ENCODE assay signal across 22 cellular contexts in the genomic region with DNA sequence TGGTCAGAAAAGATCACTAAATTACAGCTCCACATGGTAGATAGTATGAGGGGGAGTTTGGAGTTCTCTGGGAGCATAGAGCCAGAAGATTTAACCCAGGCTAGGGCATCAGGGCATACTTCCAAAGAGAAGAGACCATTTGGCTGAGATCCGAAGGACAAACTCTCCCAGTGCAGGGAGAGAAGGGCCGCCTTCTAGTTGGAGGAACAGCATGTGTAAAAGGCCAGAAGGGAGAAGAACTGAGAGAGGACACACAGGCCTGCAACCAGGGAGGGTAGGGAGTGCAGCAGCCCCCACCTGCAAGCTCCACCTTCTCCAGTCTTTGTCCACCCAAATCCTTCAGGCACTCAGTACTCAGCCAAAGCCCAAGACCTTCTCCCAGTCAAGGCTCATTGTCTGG.
DNase-seq lines count a peak whose midpoint lies in the region; ATAC-seq, FAIRE-seq and TF ChIP-seq lines count a peak whose summit lies in the region.
"Had no signal": no experiment of that assay in that cellular context is flagged by ENCODE, and none has a peak within 500 bp of the region (broad histone marks: within the 10 kb centered on the region; RNA-seq: fewer than 3 reads in every experiment).

No MANE protein-coding gene starts in this region.

- H3K36me3 ChIP-seq in HepG2 (replicated peaks in 1 of 2; ENCODE audit: control insufficient read depth in 1 of 2, insufficient read depth in 2 of 2, low read length in 2 of 2) (peaks cover 0 to 3% of the 10 kb centered on the region in 2 experiments; a peak in 1 of 5 replicates), right lobe of liver (no peaks in the 10 kb centered on the region), ovary (no peaks in the 10 kb centered on the region), testis (ENCODE audit: low read depth, missing control alignments) (no peaks in the 10 kb centered on the region)

- DNase-seq in HepG2 (ENCODE audit: low spot score), result no peak
- DNase-seq in right lobe of liver, result no peak
- peak in 4 of 5 donors; percentile 50 to 62 (median 57) for DNase-seq in ovary
- peak; percentile 32 for DNase-seq in testis
- DNase-seq in H54 (ENCODE audit: insufficient read length, low spot score), result no peak
- DNase-seq in AG20443 (ENCODE audit: low spot score), result no peak
- DNase-seq in DMS79 treated with DMSO at 0.1 percent for 48 hours (lab: John Stamatoyannopoulos, UW), result no peak
- DNase-seq: DMS153; H7; Kasumi-1; NCI-H1092 treated with DMSO at 0.1 percent for 48 hours; NCI-H1436; NCI-H1930; NCI-H2107; NCI-H446 treated with DMSO at 0.1 percent for 48 hours; NCI-H526; NCI-H82; NK-92 treated with Interleukin-12 subunit alpha and Interleukin-12 subunit beta, amount 100 ng/mL, for 24 hours; PC-3 had no signal

- TF ChIP-seq RAD21 in HepG2 (CRISPR knock-in tag; IDR thresholded peaks at IDR 0.05), result no peak

- no peak for TF ChIP-seq CTCF in HepG2 (CRISPR knock-in tag; IDR thresholded peaks at IDR 0.05)
- TF ChIP-seq CTCF in right lobe of liver (IDR thresholded peaks at IDR 0.05), result no peak
- TF ChIP-seq CTCF in ovary (IDR thresholded peaks at IDR 0.05), result no peak
- no peak for TF ChIP-seq CTCF in testis (IDR thresholded peaks at IDR 0.05)

- CTCF ChIA-PET in HepG2 (lab: Yijun Ruan, JAX; ENCODE audit: low intra/inter-chr PET ratio, low total read pairs), result no interaction called here

- POLR2A ChIA-PET in HepG2 (lab: Yijun Ruan, JAX), result interaction anchor here (3.0 kb wide), 1 partner anchor 10 kb away, joined by 12 read pairs; no protein-coding TSS in a partner anchor

- peaks cover 64% of the 10 kb centered on the region for H3K4me1 ChIP-seq in HepG2 (ENCODE audit: insufficient read depth, low read length)
- no peaks in the 10 kb centered on the region for H3K4me1 ChIP-seq in right lobe of liver
- H3K4me1 ChIP-seq in ovary (ENCODE audit: insufficient read depth), result peaks cover 30% of the 10 kb centered on the region
- H3K4me1 ChIP-seq in testis, result peaks cover 15% of the 10 kb centered on the region

- H3K4me3 ChIP-seq in HepG2 (replicated peaks in 1 of 3; ENCODE audit: insufficient read depth in 1 of 3, low read depth in 2 of 3, low read length in 3 of 3) (no peak overlapping the region), right lobe of liver (no peak overlapping the region), ovary (no peak overlapping the region), testis (no peak overlapping the region)
- H3K4me3 ChIP-seq: K562, SJSA1 had no signal

- no peak overlapping the region for H3K9ac ChIP-seq in HepG2 (ENCODE audit: insufficient read depth, low read depth, low read length)

- WGBS in HepG2 (ENCODE audit: low lambda C conversion rate), result 100% methylated on average over 2 of the region's 2 CpGs
- WGBS in right lobe of liver (ENCODE audit: insufficient coverage, low coverage, low lambda C conversion rate, missing lambda C conversion rate), result 40% methylated on average over 1 of the region's 2 CpGs
- WGBS in ovary, 3 donors, result 7 to 23% (median 15%) methylated on average over 2 of the region's 2 CpGs
- WGBS in testis, 2 donors, result 18 to 42% methylated on average over 2 of the region's 2 CpGs

- H3K79me2 ChIP-seq in HepG2 (ENCODE audit: insufficient read depth, low read length), result no peaks in the 10 kb centered on the region

- no peak overlapping the region for H3K4me2 ChIP-seq in HepG2 (ENCODE audit: low read depth, low read length)

- H4K20me1 ChIP-seq in HepG2 (ENCODE audit: insufficient read depth, low read length), result no peaks in the 10 kb centered on the region

- BruUV-seq in HepG2 (replicated peaks; lab: Mats Ljungman, UMichigan), result no TSS peak

- TF ChIP-seq POLR2A in HepG2 (IDR thresholded peaks at IDR 0.05; ENCODE audit: insufficient read depth in 1 of 2, low read depth in 2 of 2, low read length in 2 of 2), result no peak
- no peak for TF ChIP-seq POLR2A in right lobe of liver (IDR thresholded peaks at IDR 0.05)
- TF ChIP-seq POLR2A in ovary (IDR thresholded peaks at IDR 0.05), result no peak
- TF ChIP-seq POLR2A in testis (IDR thresholded peaks at IDR 0.05), result no peak
- TF ChIP-seq POLR2A in H54 (IDR thresholded peaks at IDR 0.05; ENCODE audit: low read depth, low read length), result no peak

- no peak overlapping the region for H3K27ac ChIP-seq in HepG2 (ENCODE audit: extremely low read length, insufficient read depth, low read length)
- H3K27ac ChIP-seq in right lobe of liver, result no peak overlapping the region
- H3K27ac ChIP-seq in ovary, result peak overlapping the region in 1 of 2 donors; percentile 44
- H3K27ac ChIP-seq in testis, result no peak overlapping the region
- H3K27ac ChIP-seq: 22Rv1, SJSA1 had no signal

- H3K9me3 ChIP-seq in HepG2 (ENCODE audit: low read length), result peaks cover 8% of the 10 kb centered on the region
- no peaks in the 10 kb centered on the region for H3K9me3 ChIP-seq in right lobe of liver
- no peaks in the 10 kb centered on the region for H3K9me3 ChIP-seq in ovary
- H3K9me3 ChIP-seq in testis, result no peaks in the 10 kb centered on the region
- H3K9me3 ChIP-seq: SJSA1 had no signal

- ATAC-seq in HepG2 (no peak), right lobe of liver (no peak)
- ATAC-seq: K562, PC-3 had no signal

- FAIRE-seq in HepG2 (lab: Jason Lieb, UNC), result no peak
- no peak for FAIRE-seq in H54 (lab: Jason Lieb, UNC)
- FAIRE-seq: K562 had no signal

- in situ Hi-C loops in HepG2 (cut with HindIII; ENCODE audit: extremely low pct_ligation_motif_present, low pct_unique_long_range_greater_than_20kb), result no loop called here

- H3K27me3 ChIP-seq in HepG2 (ENCODE audit: control insufficient read depth in 1 of 2, insufficient read depth in 2 of 2, low read length in 2 of 2) (no peaks in the 10 kb centered on the region), right lobe of liver (no peaks in the 10 kb centered on the region), ovary (no peaks in the 10 kb centered on the region), testis (no peaks in the 10 kb centered on the region)
- H3K27me3 ChIP-seq: SJSA1 had no signal

- TF ChIP-seq EP300 in HepG2 (IDR thresholded peaks at IDR 0.05; ENCODE audit: low read depth in 2 of 2, low read length in 2 of 2), result no peak
- TF ChIP-seq EP300 in HepG2 (CRISPR knock-in tag; IDR thresholded peaks at IDR 0.05; ENCODE audit: borderline replicate concordance), result no peak
- no peak for TF ChIP-seq EP300 in ovary (IDR thresholded peaks at IDR 0.05)

- intact Hi-C loops in HepG2 (cut with micrococcal nuclease; ENCODE audit: unreplicated experiment) (no loop called here), right lobe of liver (cut with DNase I) (no loop called here), ovary (cut with DNase I) (loop anchor here in 1 of 4 donors (10.0 kb wide), 1 partner anchor 190 kb away; a partner anchor contains a TSS), testis (cut with DNase I; ENCODE audit: low total_unique reads) (no loop called here)

- no peak overlapping the region for H2AFZ ChIP-seq in HepG2 (ENCODE audit: low read length)

TF ChIP-seq in HepG2, 621 proteins besides CTCF, POLR2A, EP300 and RAD21:
- TF ChIP-seq FOXA3 (CRISPR knock-in tag; IDR thresholded peaks at IDR 0.05) (no peak), TSC22D2 (CRISPR knock-in tag; IDR thresholded peaks at IDR 0.05; ENCODE audit: borderline replicate concordance) (no peak)
- TF ChIP-seq, protein P1, sequence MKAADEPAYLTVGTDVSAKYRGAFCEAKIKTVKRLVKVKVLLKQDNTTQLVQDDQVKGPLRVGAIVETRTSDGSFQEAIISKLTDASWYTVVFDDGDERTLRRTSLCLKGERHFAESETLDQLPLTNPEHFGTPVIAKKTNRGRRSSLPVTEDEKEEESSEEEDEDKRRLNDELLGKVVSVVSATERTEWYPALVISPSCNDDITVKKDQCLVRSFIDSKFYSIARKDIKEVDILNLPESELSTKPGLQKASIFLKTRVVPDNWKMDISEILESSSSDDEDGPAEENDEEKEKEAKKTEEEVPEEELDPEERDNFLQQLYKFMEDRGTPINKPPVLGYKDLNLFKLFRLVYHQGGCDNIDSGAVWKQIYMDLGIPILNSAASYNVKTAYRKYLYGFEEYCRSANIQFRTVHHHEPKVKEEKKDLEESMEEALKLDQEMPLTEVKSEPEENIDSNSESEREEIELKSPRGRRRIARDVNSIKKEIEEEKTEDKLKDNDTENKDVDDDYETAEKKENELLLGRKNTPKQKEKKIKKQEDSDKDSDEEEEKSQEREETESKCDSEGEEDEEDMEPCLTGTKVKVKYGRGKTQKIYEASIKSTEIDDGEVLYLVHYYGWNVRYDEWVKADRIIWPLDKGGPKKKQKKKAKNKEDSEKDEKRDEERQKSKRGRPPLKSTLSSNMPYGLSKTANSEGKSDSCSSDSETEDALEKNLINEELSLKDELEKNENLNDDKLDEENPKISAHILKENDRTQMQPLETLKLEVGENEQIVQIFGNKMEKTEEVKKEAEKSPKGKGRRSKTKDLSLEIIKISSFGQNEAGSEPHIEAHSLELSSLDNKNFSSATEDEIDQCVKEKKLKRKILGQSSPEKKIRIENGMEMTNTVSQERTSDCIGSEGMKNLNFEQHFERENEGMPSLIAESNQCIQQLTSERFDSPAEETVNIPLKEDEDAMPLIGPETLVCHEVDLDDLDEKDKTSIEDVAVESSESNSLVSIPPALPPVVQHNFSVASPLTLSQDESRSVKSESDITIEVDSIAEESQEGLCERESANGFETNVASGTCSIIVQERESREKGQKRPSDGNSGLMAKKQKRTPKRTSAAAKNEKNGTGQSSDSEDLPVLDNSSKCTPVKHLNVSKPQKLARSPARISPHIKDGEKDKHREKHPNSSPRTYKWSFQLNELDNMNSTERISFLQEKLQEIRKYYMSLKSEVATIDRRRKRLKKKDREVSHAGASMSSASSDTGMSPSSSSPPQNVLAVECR (CRISPR knock-in tag; IDR thresholded peaks at IDR 0.05; ENCODE audit: borderline replicate concordance), result 0 out of 2 replicates have a peak, but pooled peaks have one; percentile 13

Comparison
In these comparisons a context has a peak if more than half of its experiments do, and no peak if none do; other contexts are left out.
1. DNase-seq: peak in ovary (4 of 5) and testis (single experiment); none in HepG2 (single experiment), right lobe of liver (0 of 3), H54 (single experiment), AG20443 (single experiment) and DMS79 treated with DMSO at 0.1 percent for 48 hours (single experiment).